In genomic region chr19:1283917-1284292, GRCh38 we compare ENCODE assay signal across 1 cellular context.
TF ChIP-seq lines count a peak whose summit lies in the region.

No MANE protein-coding gene starts in this region.

TF ChIP-seq in HepG2, 621 proteins besides CTCF, POLR2A, EP300 and RAD21 (continued from another document):
- TF ChIP-seq ZNF720 (CRISPR knock-in tag; IDR thresholded peaks at IDR 0.05) (no peak), ZBTB10 (CRISPR knock-in tag; IDR thresholded peaks at IDR 0.05; ENCODE audit: borderline replicate concordance) (no peak), ZNF562 (CRISPR knock-in tag; IDR thresholded peaks at IDR 0.05; ENCODE audit: borderline replicate concordance) (no peak), PRDM15 (CRISPR knock-in tag; IDR thresholded peaks at IDR 0.05) (no peak), RFX5 (IDR thresholded peaks at IDR 0.05; ENCODE audit: low read depth, low read length) (no peak), JARID2 (CRISPR knock-in tag; IDR thresholded peaks at IDR 0.05; ENCODE audit: insufficient replicate concordance) (no peak), MLLT10 (CRISPR knock-in tag; IDR thresholded peaks at IDR 0.05) (no peak), ATF6 (CRISPR knock-in tag; conservative IDR thresholded peaks at IDR 0.05) (no peak), ZNF503 (CRISPR knock-in tag; IDR thresholded peaks at IDR 0.05) (no peak), BCL3 (CRISPR knock-in tag; IDR thresholded peaks at IDR 0.05) (0 out of 2 replicates have a peak, but pooled peaks have one; percentile 22), RBM39 (IDR thresholded peaks at IDR 0.05; ENCODE audit: low read depth, low read length, poor library complexity, severe bottlenecking) (peak; percentile 26), RERE (CRISPR knock-in tag; IDR thresholded peaks at IDR 0.05; ENCODE audit: low read depth) (no peak), ZNF552 (CRISPR knock-in tag; IDR thresholded peaks at IDR 0.05; ENCODE audit: borderline replicate concordance) (no peak), ZSCAN30 (CRISPR knock-in tag; IDR thresholded peaks at IDR 0.05) (0 out of 2 replicates have a peak, but pooled peaks have one; percentile 20), POGK (CRISPR knock-in tag; conservative IDR thresholded peaks at IDR 0.05) (no peak), ZNF263 (CRISPR knock-in tag; IDR thresholded peaks at IDR 0.05) (no peak), SOX6 (IDR thresholded peaks at IDR 0.05) (no peak), SOX6 (CRISPR knock-in tag; IDR thresholded peaks at IDR 0.05) (no peak), SUZ12 (IDR thresholded peaks at IDR 0.05; ENCODE audit: low read depth, low read length) (no peak), SOX13 (IDR thresholded peaks at IDR 0.05) (no peak), SOX13 (CRISPR knock-in tag; conservative IDR thresholded peaks at IDR 0.05 in 1 of 2, IDR thresholded peaks at IDR 0.05 in 1 of 2) (no peak), SALL1 (CRISPR knock-in tag; IDR thresholded peaks at IDR 0.05) (no peak)
